In genomic region chr11:65658174-65659021, GRCh38 we compare ENCODE assay signal across 23 cellular contexts. TPM values are rescaled to one million over a fixed set of nuclear protein-coding genes. Genes with fewer than 3 reads are reported as not detected.
DNase-seq lines count a peak whose midpoint lies in the region; ATAC-seq, FAIRE-seq and TF ChIP-seq lines count a peak whose summit lies in the region.
"Had no signal": no experiment of that assay in that cellular context is flagged by ENCODE, and none has a peak within 500 bp of the region (broad histone marks: within the 10 kb centered on the region; RNA-seq: fewer than 3 reads in every experiment).

No MANE protein-coding gene starts in this region.

- FAIRE-seq in RCC 7860 (lab: Jason Lieb, UNC) = no peak
- FAIRE-seq: astrocyte, D721Med had no signal

- peaks cover 20 to 83% (median 52%) of the 10 kb centered on the region in 6 donors for H3K4me1 ChIP-seq in spleen

- peaks cover 55% of the 10 kb centered on the region for H3K4me1 Mint-ChIP-seq in activated naive CD4-positive, alpha-beta T cell treated with anti-CD3 and anti-CD28 coated beads, Interleukin-2, amount 50 U/mL, for 24 hours
- H3K4me1 Mint-ChIP-seq in IgD-negative memory B cell (peaks cover 10 to 13% (median 11%) of the 10 kb centered on the region in 3 donors), immature natural killer cell (peaks cover 40 to 70% of the 10 kb centered on the region in 2 donors)

- H3K27ac ChIP-seq in spleen = peak overlapping the region in 1 of 8 donors; percentile 50
- H3K27ac ChIP-seq: BLaER1 treated with 17β-estradiol and CSF1 and Interleukin-3, amounts not matched to agents 10 nM and 100 nM; dorsolateral prefrontal cortex; Peyer's patch; SJSA1 had no signal

- 89 to 95% (median 93%) methylated on average over 11 to 21 of the region's 21 CpGs for WGBS in spleen, 5 donors

- no peaks in the 10 kb centered on the region for H3K27me3 Mint-ChIP-seq in activated naive CD4-positive, alpha-beta T cell treated with anti-CD3 and anti-CD28 coated beads, Interleukin-2, amount 50 U/mL, for 24 hours
- H3K27me3 Mint-ChIP-seq in IgD-negative memory B cell (no peaks in the 10 kb centered on the region), immature natural killer cell (ENCODE audit: low read depth in 3 of 3) (peaks cover 42 to 44% (median 43%) of the 10 kb centered on the region in 3 donors)

- no peak for DNase-seq in activated naive CD4-positive, alpha-beta T cell treated with anti-CD3 and anti-CD28 coated beads, Interleukin-2, amount 50 U/mL, for 16 hours
- peak in 2 of 3 donors; percentile 5 to 8 for DNase-seq in immature natural killer cell
- peak; percentile 63 for DNase-seq in spleen
- DNase-seq in RCC 7860 (ENCODE audit: low spot score) = no peak
- DNase-seq: activated CD4-positive, alpha-beta T cell treated with anti-CD3 and anti-CD28 coated beads for 1 hour; central memory CD4-positive, alpha-beta T cell; dorsolateral prefrontal cortex; H9; NCI-H187; NCI-H526 treated with DMSO at 0.1 percent for 48 hours; occipital lobe; stimulated activated CD4-positive, alpha-beta T cell treated with anti-CD3 and anti-CD28 coated beads, Interleukin-4, amount 100 ng/mL, for 24 hours; stimulated activated naive CD4-positive, alpha-beta T cell treated with Interleukin-2 at 50 U/mL for 16 hours; T-helper 1 cell had no signal

- H3K27me3 ChIP-seq in spleen (replicated peaks in 1 of 7) = no peaks in the 10 kb centered on the region
- H3K27me3 ChIP-seq: BLaER1 treated with 17β-estradiol and CSF1 and Interleukin-3, amounts not matched to agents 10 nM and 100 nM; dorsolateral prefrontal cortex; Peyer's patch; SJSA1 had no signal

- H3K36me3 ChIP-seq in spleen = peaks cover 9 to 86% (median 78%) of the 10 kb centered on the region in 6 donors

- no peak for ATAC-seq in HG03175 (IDR thresholded peaks at IDR 0.05; ENCODE audit: unreplicated experiment)

- peak overlapping the region; percentile 4 for H3K4me3 Mint-ChIP-seq in activated naive CD4-positive, alpha-beta T cell treated with anti-CD3 and anti-CD28 coated beads, Interleukin-2, amount 50 U/mL, for 24 hours
- peak overlapping the region in 3 of 4 donors; percentile 21 to 86 (median 32) for H3K4me3 Mint-ChIP-seq in IgD-negative memory B cell
- no peak overlapping the region for H3K4me3 Mint-ChIP-seq in immature natural killer cell
- H3K4me3 Mint-ChIP-seq: H9 had no signal

- no peaks in the 10 kb centered on the region for H3K9me3 ChIP-seq in spleen
- H3K9me3 ChIP-seq: BLaER1 treated with 17β-estradiol and CSF1 and Interleukin-3, amounts not matched to agents 10 nM and 100 nM; Peyer's patch; SJSA1 had no signal

- H3K9me3 Mint-ChIP-seq in activated naive CD4-positive, alpha-beta T cell treated with anti-CD3 and anti-CD28 coated beads, Interleukin-2, amount 50 U/mL, for 24 hours = no peaks in the 10 kb centered on the region
- H3K9me3 Mint-ChIP-seq in IgD-negative memory B cell (no peaks in the 10 kb centered on the region), immature natural killer cell (peaks cover 0 to 2% (median 0%) of the 10 kb centered on the region in 6 donors)
- H3K9me3 Mint-ChIP-seq: H9 had no signal

- no peak overlapping the region for H3K4me3 ChIP-seq in spleen
- H3K4me3 ChIP-seq: BLaER1 treated with 17β-estradiol and CSF1 and Interleukin-3, amounts not matched to agents 10 nM and 100 nM; dorsolateral prefrontal cortex; lung; Peyer's patch; SJSA1 had no signal

- TF ChIP-seq CTCF in spleen (IDR thresholded peaks at IDR 0.05 in 8 of 11, conservative IDR thresholded peaks at IDR 0.05 in 3 of 11) = no peak

- peaks cover 17% of the 10 kb centered on the region for H3K36me3 Mint-ChIP-seq in activated naive CD4-positive, alpha-beta T cell treated with anti-CD3 and anti-CD28 coated beads, Interleukin-2, amount 50 U/mL, for 24 hours
- H3K36me3 Mint-ChIP-seq in IgD-negative memory B cell = no peaks in the 10 kb centered on the region
- H3K36me3 Mint-ChIP-seq in immature natural killer cell = peaks cover 17 to 51% (median 33%) of the 10 kb centered on the region in 3 donors

- intact Hi-C loops in spleen (cut with DNase I; ENCODE audit: low total_unique reads) = no loop called here

- no peak for TF ChIP-seq POLR2A in spleen (IDR thresholded peaks at IDR 0.05)

- H3K27ac Mint-ChIP-seq in activated naive CD4-positive, alpha-beta T cell treated with anti-CD3 and anti-CD28 coated beads, Interleukin-2, amount 50 U/mL, for 24 hours = peak overlapping the region; percentile 55
- H3K27ac Mint-ChIP-seq in IgD-negative memory B cell = peak overlapping the region in 2 of 3 donors; percentile 91 to 95
- H3K27ac Mint-ChIP-seq in immature natural killer cell = peak overlapping the region; percentile 56 to 97 (median 87)
- H3K27ac Mint-ChIP-seq: H9 had no signal

RNA-seq across cellular contexts. Expression of gene RELA, which starts 4.3 kb away (rescaled TPM):
- 66.7 TPM for polyA plus RNA-seq in IgD-negative memory B cell
- polyA plus RNA-seq in immature natural killer cell = 10 to 100 TPM; 38.5 to 88.4 (median 41.8) TPM
- total RNA-seq in spleen = 100 to 1,000 TPM in 1 of 7 donors, 10 to 100 TPM in 6; 68.2 to 115 (median 85.3) TPM
- 10 to 100 TPM; 25.8 to 43.0 (median 25.9) TPM for polyA plus RNA-seq in spleen

RNA-seq across cellular contexts. Expression of gene SIPA1, which starts 20.5 kb away (rescaled TPM):
- 253 TPM for polyA plus RNA-seq in IgD-negative memory B cell
- polyA plus RNA-seq in immature natural killer cell = 100 to 1,000 TPM; 166 to 430 (median 222) TPM
- total RNA-seq in spleen = 100 to 1,000 TPM; 167 to 308 (median 255) TPM
- 100 to 1,000 TPM; 269 to 423 (median 327) TPM for polyA plus RNA-seq in spleen

RNA-seq across cellular contexts. Expression of gene PCNX3, which starts 42.8 kb away (rescaled TPM):
- polyA plus RNA-seq in IgD-negative memory B cell (6.8 TPM), immature natural killer cell (10 to 100 TPM in 1 of 3 donors, under 1 TPM in 2; 0.14 to 11.7 (median 0.89) TPM), spleen (10 to 100 TPM in 2 of 3 donors, 1 to 10 TPM in 1; 9.2 to 24.9 (median 17.7) TPM)
- 10 to 100 TPM; 38.6 to 51.3 (median 47.4) TPM for total RNA-seq in spleen

RNA-seq across cellular contexts. Expression of gene MAP3K11, which starts 44.4 kb away (rescaled TPM):
- polyA plus RNA-seq in IgD-negative memory B cell (26.5 TPM), immature natural killer cell (10 to 100 TPM; 11.1 to 29.5 (median 12.3) TPM), spleen (100 to 1,000 TPM in 1 of 3 donors, 10 to 100 TPM in 2; 29.4 to 109 (median 97.7) TPM)
- 100 to 1,000 TPM in 3 of 7 donors, 10 to 100 TPM in 4; 93.5 to 158 (median 99.9) TPM for total RNA-seq in spleen

RNA-seq across cellular contexts. Expression of gene KAT5, which starts 53.7 kb away (rescaled TPM):
- 62.6 TPM for polyA plus RNA-seq in IgD-negative memory B cell
- 10 to 100 TPM; 41.8 to 49.4 (median 47.7) TPM for polyA plus RNA-seq in immature natural killer cell
- total RNA-seq in spleen = 10 to 100 TPM; 55.0 to 85.8 (median 63.6) TPM
- polyA plus RNA-seq in spleen = 100 to 1,000 TPM in 1 of 3 donors, 10 to 100 TPM in 2; 55.3 to 103 (median 72.4) TPM

Comparison
In these comparisons a context has a peak if more than half of its experiments do, and no peak if none do; other contexts are left out.
1. H3K4me3 Mint-ChIP-seq: peak in activated naive CD4-positive, alpha-beta T cell treated with anti-CD3 and anti-CD28 coated beads, Interleukin-2, amount 50 U/mL, for 24 hours (single experiment) and IgD-negative memory B cell (3 of 4); none in immature natural killer cell (0 of 5).
2. DNase-seq: peak in immature natural killer cell (2 of 3) and spleen (single experiment); none in activated naive CD4-positive, alpha-beta T cell treated with anti-CD3 and anti-CD28 coated beads, Interleukin-2, amount 50 U/mL, for 16 hours (single experiment) and RCC 7860 (single experiment).
3. Peak in every context shown above with its lines, with median percentiles within 50 percentile points of each other: H3K27ac Mint-ChIP-seq.